ENCODE assay signal across 8 cellular contexts in genomic region chr7:151083071-151083823, GRCh38. TPM values are rescaled to one million over a fixed set of nuclear protein-coding genes. Genes with fewer than 3 reads are reported as not detected.
DNase-seq lines count a peak whose midpoint lies in the region; ATAC-seq and TF ChIP-seq lines count a peak whose summit lies in the region.

TSS of gene TMUB1 (minus strand) at chr7:151083493. CDS start at chr7:151082563, 930 bp downstream.

- H2BK15ac ChIP-seq in mesendoderm (replicated peaks; ENCODE audit: low read depth) = no peak within 1 kb of the TSS

- H3K4me2 ChIP-seq in mesendoderm (ENCODE audit: low read length) = peak within 1 kb of the TSS; percentile 84

- H3K27me3 ChIP-seq in mesendoderm (ENCODE audit: insufficient read depth, low read length, poor library complexity) = no peaks in the 10 kb centered on the region

- peak within 1 kb of the TSS; percentile 57 for H4K8ac ChIP-seq in mesendoderm (ENCODE audit: low read depth, low read length)

- H4K5ac ChIP-seq in mesendoderm (ENCODE audit: low read length) = no peak within 1 kb of the TSS

- DNase-seq in NCI-H2227 treated with DMSO at 0.1 percent for 48 hours (lab: John Stamatoyannopoulos, UW) (peak; percentile 54), ecto neural progenitor cell (ENCODE audit: low spot score) (peak; percentile 83), mesendoderm (peak; percentile 61)
- DNase-seq in activated CD4-positive, alpha-beta T cell treated with anti-CD3 and anti-CD28 coated beads, Interleukin-2, amount 50 U/mL, for 4 hours = peak; percentile 79 to 85
- peak; percentile 61 for DNase-seq in stimulated activated CD8-positive, alpha-beta memory T cell treated with anti-CD3 and anti-CD28 coated beads, Interleukin-15, amount 100 ng/mL, for 24 hours (ENCODE audit: low read depth)

- peak within 1 kb of the TSS; percentile 66 for H3K23ac ChIP-seq in mesendoderm (ENCODE audit: low read length)

- peaks cover 17% of the 10 kb centered on the region for H3K79me2 ChIP-seq in mesendoderm (ENCODE audit: control insufficient read depth, insufficient read depth, low read length)

- H2BK5ac ChIP-seq in mesendoderm (ENCODE audit: low read length) = no peak within 1 kb of the TSS

- no peak for TF ChIP-seq CTCF in 22Rv1 (IDR thresholded peaks at IDR 0.05)

- H2BK120ac ChIP-seq in mesendoderm (ENCODE audit: low read depth, low read length) = peak within 1 kb of the TSS; percentile 50

- peak within 1 kb of the TSS; percentile 86 for H3K9ac ChIP-seq in mesendoderm (ENCODE audit: low read length)

- peak within 1 kb of the TSS; percentile 91 for H3K56ac ChIP-seq in mesendoderm (ENCODE audit: low read length)

- H3K27ac ChIP-seq in 22Rv1 (peak within 1 kb of the TSS; percentile 100), mesendoderm (ENCODE audit: low read depth, low read length) (no peak within 1 kb of the TSS)

- peak within 1 kb of the TSS; percentile 38 for H2AK5ac ChIP-seq in mesendoderm (ENCODE audit: low read length)

- peak within 1 kb of the TSS; percentile 71 for H3K4me3 ChIP-seq in mesendoderm (ENCODE audit: low read length)

- H3K4me1 ChIP-seq in mesendoderm (ENCODE audit: control insufficient read depth, low read depth, low read length) = peaks cover 13% of the 10 kb centered on the region

- H3K79me1 ChIP-seq in mesendoderm (ENCODE audit: low read length) = peaks cover 19% of the 10 kb centered on the region

- WGBS in mesendoderm (ENCODE audit: extremely low coverage, insufficient coverage, low lambda C conversion rate) = no CpG with 5 or more reads among the region's 69 CpGs

- peak within 1 kb of the TSS; percentile 94 for H3K18ac ChIP-seq in mesendoderm (ENCODE audit: low read length)

- H3K4ac ChIP-seq in mesendoderm (ENCODE audit: low read depth, low read length) = no peak within 1 kb of the TSS

- peak; percentile 44 for ATAC-seq in GM18517 (IDR thresholded peaks at IDR 0.05; ENCODE audit: unreplicated experiment)
- ATAC-seq in HG03039 (IDR thresholded peaks at IDR 0.05; ENCODE audit: unreplicated experiment) = peak; percentile 39

- no peaks in the 10 kb centered on the region for H3K36me3 ChIP-seq in mesendoderm (ENCODE audit: control insufficient read depth, insufficient read depth, low read length)

RNA-seq across cellular contexts. Expression of gene TMUB1, which starts in this region (rescaled TPM):
- polyA plus RNA-seq in mesendoderm (2013, experiment 1 of 2) = 43.1 TPM
- polyA plus RNA-seq in mesendoderm (2013, experiment 2 of 2) = 42.0 TPM
